14 cellular contexts compared by ENCODE assay signal in genomic region chr2:220188031-220188430, GRCh38.
A peak's percentile ranks its signal among the peaks of the same experiment; 100 is the strongest.
DNase-seq lines count a peak whose midpoint lies in the region; ATAC-seq, FAIRE-seq and TF ChIP-seq lines count a peak whose summit lies in the region.
"Had no signal": no experiment of that assay in that cellular context is flagged by ENCODE, and none has a peak within 500 bp of the region (broad histone marks: within the 10 kb centered on the region; RNA-seq: fewer than 3 reads in every experiment).

No MANE protein-coding gene starts in this region.

- no peak overlapping the region for H3K9ac ChIP-seq in astrocyte (ENCODE audit: low read length)

- H3K36me3 Mint-ChIP-seq in astrocyte (ENCODE audit: low read depth, unreplicated experiment), result no peaks in the 10 kb centered on the region
- H3K36me3 Mint-ChIP-seq: CD8-positive, alpha-beta T cell had no signal

- H3K9me3 Mint-ChIP-seq in astrocyte (ENCODE audit: unreplicated experiment), result no peaks in the 10 kb centered on the region

- no peak overlapping the region for H2AFZ ChIP-seq in astrocyte (ENCODE audit: low read depth, low read length)

- TF ChIP-seq POLR2A in spleen (IDR thresholded peaks at IDR 0.05), result no peak

- no peak overlapping the region for H3K27ac Mint-ChIP-seq in astrocyte (ENCODE audit: unreplicated experiment)
- H3K27ac Mint-ChIP-seq: brain; CD8-positive, alpha-beta T cell had no signal

- intact Hi-C loops in left colon (cut with DNase I, micrococcal nuclease) (no loop called here), spleen (cut with DNase I; ENCODE audit: low total_unique reads) (no loop called here)

- H4K20me1 ChIP-seq in astrocyte (ENCODE audit: insufficient read depth, low read length), result no peaks in the 10 kb centered on the region

- peak; percentile 56 for ATAC-seq in HG03159 (IDR thresholded peaks at IDR 0.05; ENCODE audit: unreplicated experiment)
- ATAC-seq in left colon, result peak; percentile 89
- ATAC-seq in GM19397 (IDR thresholded peaks at IDR 0.05; ENCODE audit: unreplicated experiment), result no peak
- ATAC-seq: CD8-positive, alpha-beta T cell had no signal

- H3K4me1 ChIP-seq in astrocyte (ENCODE audit: insufficient read depth, low read length) (peaks cover 6% of the 10 kb centered on the region), spleen (no peaks in the 10 kb centered on the region)
- H3K4me1 ChIP-seq: sigmoid colon had no signal

- H3K9me3 ChIP-seq in astrocyte (ENCODE audit: insufficient read depth, low read depth, low read length), result peaks cover 4% of the 10 kb centered on the region
- H3K9me3 ChIP-seq in spleen, result peaks cover 0 to 28% (median 5%) of the 10 kb centered on the region in 8 donors

- TF ChIP-seq CTCF in astrocyte (IDR thresholded peaks at IDR 0.05; ENCODE audit: insufficient read depth, low read depth, low read length) (no peak), spleen (IDR thresholded peaks at IDR 0.05 in 8 of 11, conservative IDR thresholded peaks at IDR 0.05 in 3 of 11) (no peak)

- H3K27ac ChIP-seq in astrocyte (ENCODE audit: low read depth, low read length) (peak overlapping the region; percentile 23), spleen (no peak overlapping the region)
- H3K27ac ChIP-seq: sigmoid colon had no signal

- FAIRE-seq in astrocyte (lab: Jason Lieb, UNC), result peak; percentile 76

- no peak overlapping the region for H3K4me3 Mint-ChIP-seq in astrocyte (ENCODE audit: unreplicated experiment)
- H3K4me3 Mint-ChIP-seq: brain; CD8-positive, alpha-beta T cell had no signal

- H3K36me3 ChIP-seq in astrocyte (ENCODE audit: insufficient read depth, low read length) (no peaks in the 10 kb centered on the region), spleen (no peaks in the 10 kb centered on the region)
- H3K36me3 ChIP-seq: sigmoid colon had no signal

- H3K4me2 ChIP-seq in astrocyte (ENCODE audit: low read length), result peak overlapping the region; percentile 12

- peak; percentile 80 for DNase-seq in DMS53 (lab: John Stamatoyannopoulos, UW)
- peak; percentile 88 for DNase-seq in astrocyte (ENCODE audit: low read depth)
- DNase-seq in left colon, result no peak
- DNase-seq in stimulated activated CD4-positive, alpha-beta T cell treated with anti-CD3 and anti-CD28 coated beads, Interleukin-4, amount 100 ng/mL, for 1 hour, result no peak
- no peak for DNase-seq in SKM-1 treated with dmso at 0.1 percent for 144 hours (lab: John Stamatoyannopoulos, UW; ENCODE audit: unreplicated experiment)
- DNase-seq in spleen, result no peak
- DNase-seq: CD8-positive, alpha-beta T cell; mesendoderm; NCI-H1092; NCI-H69; sigmoid colon had no signal

- no peak overlapping the region for H3K4me3 ChIP-seq in astrocyte (ENCODE audit: insufficient read depth, low read depth, low read length)
- no peak overlapping the region for H3K4me3 ChIP-seq in spleen
- H3K4me3 ChIP-seq: sigmoid colon had no signal

- H3K4me1 Mint-ChIP-seq in astrocyte (ENCODE audit: low read depth, unreplicated experiment), result no peaks in the 10 kb centered on the region
- H3K4me1 Mint-ChIP-seq: brain had no signal

- no peaks in the 10 kb centered on the region for H3K27me3 Mint-ChIP-seq in astrocyte (ENCODE audit: low read depth, unreplicated experiment)
- H3K27me3 Mint-ChIP-seq: brain had no signal

- H3K27me3 ChIP-seq in astrocyte (ENCODE audit: insufficient read depth, low read length), result no peaks in the 10 kb centered on the region
- H3K27me3 ChIP-seq in spleen (replicated peaks in 1 of 7), result no peaks in the 10 kb centered on the region
- H3K27me3 ChIP-seq: sigmoid colon had no signal

- WGBS in spleen, 5 donors, result 63 to 78% (median 72%) methylated on average over 2 of the region's 2 CpGs

- no peaks in the 10 kb centered on the region for H3K79me2 ChIP-seq in astrocyte (ENCODE audit: insufficient read depth, low read length)

Comparison
In these comparisons a context has a peak if more than half of its experiments do, and no peak if none do; other contexts are left out.
1. DNase-seq: peak in DMS53 (single experiment) and astrocyte (single experiment); none in left colon (0 of 2), stimulated activated CD4-positive, alpha-beta T cell treated with anti-CD3 and anti-CD28 coated beads, Interleukin-4, amount 100 ng/mL, for 1 hour (single experiment), SKM-1 treated with dmso at 0.1 percent for 144 hours (single experiment) and spleen (single experiment).